ENCODE assay signal across 27 cellular contexts in genomic region chrX:142251665-142252064, GRCh38. TPM values are rescaled to one million over a fixed set of nuclear protein-coding genes. Genes with fewer than 3 reads are reported as not detected.
"Had no signal": no experiment of that assay in that cellular context is flagged by ENCODE, and none has a peak within 500 bp of the region (broad histone marks: within the 10 kb centered on the region; RNA-seq: fewer than 3 reads in every experiment).

No MANE protein-coding gene starts in this region.

- H3K4me1 ChIP-seq: body of pancreas, colonic mucosa, heart right ventricle, psoas muscle, suprapubic skin, transverse colon, vagina had no signal

- H3K4me1 Mint-ChIP-seq: activated CD4-positive, alpha-beta T cell treated with anti-CD3 and anti-CD28 coated beads for 36 hours; central memory CD8-positive, alpha-beta T cell; endodermal cell; immature natural killer cell; naive thymus-derived CD4-positive, alpha-beta T cell; stimulated activated naive CD8-positive, alpha-beta T cell treated with anti-CD3 and anti-CD28 coated beads, Interleukin-15, amount 100 ng/mL, for 72 hours; WTC11 had no signal

- H3K27ac ChIP-seq: body of pancreas, colonic mucosa, heart right ventricle, ovary, psoas muscle, skin epidermis, transverse colon, vagina had no signal

- H3K36me3 ChIP-seq: colonic mucosa, heart right ventricle, ovary, suprapubic skin, transverse colon, vagina had no signal

- H3K36me3 Mint-ChIP-seq: activated naive CD8-positive, alpha-beta T cell; immature natural killer cell; naive thymus-derived CD4-positive, alpha-beta T cell had no signal

- H3K4me3 Mint-ChIP-seq: activated CD4-positive, alpha-beta T cell treated with anti-CD3 and anti-CD28 coated beads for 36 hours; activated naive CD8-positive, alpha-beta T cell; central memory CD8-positive, alpha-beta T cell; endodermal cell; immature natural killer cell; naive thymus-derived CD4-positive, alpha-beta T cell; stimulated activated naive CD8-positive, alpha-beta T cell treated with anti-CD3 and anti-CD28 coated beads, Interleukin-15, amount 100 ng/mL, for 72 hours; T-helper 2 cell treated with Interferon-gamma antibody and Interleukin-4, amounts not matched to agents 5 μg/mL and 100 μg/mL, for 36 hours; WTC11 had no signal

- DNase-seq: activated CD4-positive, alpha-beta T cell treated with anti-CD3 and anti-CD28 coated beads for 36 hours; activated CD4-positive, alpha-beta T cell treated with anti-CD3 and anti-CD28 coated beads, Interleukin-2, amount 50 U/mL, for 48 hours; activated gamma-delta T cell treated with Interleukin-2 at 50 U/mL for 16 hours; body of pancreas; colonic mucosa; endodermal cell; erythroblast; heart right ventricle; immature natural killer cell; mesenchymal stem cell; naive thymus-derived CD4-positive, alpha-beta T cell; ovary; psoas muscle; right cardiac atrium; stimulated activated CD4-positive, alpha-beta T cell treated with anti-CD3 and anti-CD28 coated beads, Interleukin-15, amount 100 ng/mL, for 24 hours; stimulated activated CD4-positive, alpha-beta T cell treated with anti-CD3 and anti-CD28 coated beads, Interleukin-2, amount 100 ng/mL, for 48 hours; stimulated activated naive CD8-positive, alpha-beta T cell treated with anti-CD3 and anti-CD28 coated beads, Interleukin-15, amount 100 ng/mL, for 72 hours; transverse colon had no signal

- H3K27ac Mint-ChIP-seq: activated CD4-positive, alpha-beta T cell treated with anti-CD3 and anti-CD28 coated beads for 36 hours; activated naive CD8-positive, alpha-beta T cell; endodermal cell; immature natural killer cell; naive thymus-derived CD4-positive, alpha-beta T cell; stimulated activated naive CD8-positive, alpha-beta T cell treated with anti-CD3 and anti-CD28 coated beads, Interleukin-15, amount 100 ng/mL, for 72 hours; T-helper 2 cell treated with Interferon-gamma antibody and Interleukin-4, amounts not matched to agents 5 μg/mL and 100 μg/mL, for 36 hours; WTC11 had no signal

- H3K27me3 Mint-ChIP-seq: activated CD4-positive, alpha-beta T cell treated with anti-CD3 and anti-CD28 coated beads for 36 hours; activated naive CD8-positive, alpha-beta T cell; central memory CD8-positive, alpha-beta T cell; naive thymus-derived CD4-positive, alpha-beta T cell; stimulated activated naive CD8-positive, alpha-beta T cell treated with anti-CD3 and anti-CD28 coated beads, Interleukin-15, amount 100 ng/mL, for 72 hours had no signal

- ATAC-seq: activated CD4-positive, alpha-beta T cell treated with anti-CD3 and anti-CD28 coated beads for 36 hours; body of pancreas; heart right ventricle; naive thymus-derived CD4-positive, alpha-beta T cell; psoas muscle; right cardiac atrium; stimulated activated naive CD8-positive, alpha-beta T cell treated with anti-CD3 and anti-CD28 coated beads, Interleukin-15, amount 100 ng/mL, for 72 hours; WTC11 had no signal

- H3K4me3 ChIP-seq: body of pancreas, colonic mucosa, heart right ventricle, ovary, psoas muscle, skin epidermis, suprapubic skin, transverse colon, vagina had no signal

- H3K9me3 ChIP-seq: body of pancreas, colonic mucosa, heart right ventricle, ovary, suprapubic skin, transverse colon, vagina had no signal

- H3K9me3 Mint-ChIP-seq: stimulated activated naive CD8-positive, alpha-beta T cell treated with anti-CD3 and anti-CD28 coated beads, Interleukin-15, amount 100 ng/mL, for 72 hours; T-helper 2 cell treated with Interferon-gamma antibody and Interleukin-4, amounts not matched to agents 5 μg/mL and 100 μg/mL, for 36 hours had no signal

- H3K27me3 ChIP-seq: body of pancreas, colonic mucosa, heart right ventricle, ovary, suprapubic skin, transverse colon, vagina had no signal

RNA-seq across cellular contexts. Expression of gene MAGEC2, which starts 46.6 kb away (rescaled TPM):
- total RNA-seq: activated CD4-positive, alpha-beta T cell treated with anti-CD3 and anti-CD28 coated beads for 36 hours; body of pancreas; endodermal cell; heart right ventricle; liver; mucosa of gallbladder; naive thymus-derived CD4-positive, alpha-beta T cell; ovary; psoas muscle; right cardiac atrium; suprapubic skin; transverse colon; vagina had no signal
- polyA plus RNA-seq: heart right ventricle; immature natural killer cell; liver; naive thymus-derived CD4-positive, alpha-beta T cell; ovary; psoas muscle; right cardiac atrium had no signal
